In genomic region chr6:36692220-36692619, GRCh38 we compare ENCODE assay signal across 1 cellular context.
TF ChIP-seq lines count a peak whose summit lies in the region.

No MANE protein-coding gene starts in this region.

TF ChIP-seq in HepG2, 621 proteins besides CTCF, POLR2A, EP300 and RAD21 (continued from another document):
- no peak for TF ChIP-seq DZIP1 (CRISPR knock-in tag; IDR thresholded peaks at IDR 0.05)
- no peak for TF ChIP-seq ZNF710 (CRISPR knock-in tag; IDR thresholded peaks at IDR 0.05; ENCODE audit: borderline replicate concordance)
- no peak for TF ChIP-seq ZNF547 (CRISPR knock-in tag; IDR thresholded peaks at IDR 0.05)
- TF ChIP-seq HNRNPH1 (optimal IDR thresholded peaks at IDR 0.05; ENCODE audit: low read depth, low read length): no peak
- no peak for TF ChIP-seq HOXD1 (CRISPR knock-in tag; IDR thresholded peaks at IDR 0.05)
- TF ChIP-seq TGIF2 (CRISPR knock-in tag; IDR thresholded peaks at IDR 0.05): no peak
- TF ChIP-seq ZNF7 (CRISPR knock-in tag; IDR thresholded peaks at IDR 0.05): no peak
